Comparison of ENCODE assay signal across 26 cellular contexts in the genomic region with DNA sequence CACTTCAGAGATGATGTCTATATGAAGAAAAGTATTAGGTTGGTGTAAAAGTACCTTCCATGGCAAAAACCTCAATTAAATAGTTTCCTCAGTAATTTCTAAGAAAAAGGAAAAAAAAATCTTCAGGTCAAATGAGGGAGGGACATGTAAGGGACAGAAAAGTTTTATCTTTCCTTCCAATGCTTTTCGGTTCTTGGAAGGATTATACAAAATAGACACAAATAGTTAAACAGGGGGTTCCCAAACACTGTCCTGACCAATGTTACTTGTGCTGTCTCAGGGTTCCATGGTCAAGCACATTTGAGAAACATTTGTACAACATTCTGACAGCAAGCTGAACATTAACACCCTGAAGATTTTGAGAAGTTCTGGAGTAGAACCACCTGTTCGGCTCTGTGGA. TPM values are rescaled to one million over a fixed set of nuclear protein-coding genes. Genes with fewer than 3 reads are reported as not detected.
A peak's percentile ranks its signal among the peaks of the same experiment; 100 is the strongest.
DNase-seq lines count a peak whose midpoint lies in the region; ATAC-seq, FAIRE-seq and TF ChIP-seq lines count a peak whose summit lies in the region.
"Had no signal": no experiment of that assay in that cellular context is flagged by ENCODE, and none has a peak within 500 bp of the region (broad histone marks: within the 10 kb centered on the region; RNA-seq: fewer than 3 reads in every experiment).

No MANE protein-coding gene starts in this region.

- H4K20me1 ChIP-seq in K562 (replicated peaks; ENCODE audit: control insufficient read depth, insufficient read depth, low read length): no peaks in the 10 kb centered on the region
- H4K20me1 ChIP-seq: BLaER1 treated with 17β-estradiol and CSF1 and Interleukin-3, amounts not matched to agents 10 nM and 100 nM had no signal

- CTCF ChIA-PET in K562 (lab: Yijun Ruan, JAX; ENCODE audit: low intra/inter-chr PET ratio): no interaction called here

- TF ChIP-seq POLR2A in K562 (conservative IDR thresholded peaks at IDR 0.05): no peak

- TF ChIP-seq EP300 in K562 (IDR thresholded peaks at IDR 0.05; ENCODE audit: low read length): peak; percentile 38; the same call in 1 of the 2 replicates

- no peak overlapping the region for H3K27ac ChIP-seq in K562 (ENCODE audit: extremely low read depth, low read depth, low read length)
- H3K27ac ChIP-seq: A549; BLaER1 treated with 17β-estradiol and CSF1 and Interleukin-3, amounts not matched to agents 10 nM and 100 nM had no signal

- WGBS in K562 (ENCODE audit: insufficient coverage, low coverage, missing lambda C conversion rate): 42% methylated on average over 2 of the region's 2 CpGs

- no peaks in the 10 kb centered on the region for H3K79me2 ChIP-seq in K562 (ENCODE audit: control insufficient read depth, insufficient read depth, low read length)

- H3K9me3 ChIP-seq in K562 (replicated peaks; ENCODE audit: control insufficient read depth, insufficient read depth, low read depth, low read length): no peaks in the 10 kb centered on the region
- H3K9me3 ChIP-seq: A549; BE2C; BLaER1 treated with 17β-estradiol and CSF1 and Interleukin-3, amounts not matched to agents 10 nM and 100 nM had no signal

- peak; percentile 15 for ATAC-seq in K562
- ATAC-seq in HG02678 (IDR thresholded peaks at IDR 0.05; ENCODE audit: unreplicated experiment): no peak
- no peak for ATAC-seq in HG03378 (IDR thresholded peaks at IDR 0.05; ENCODE audit: unreplicated experiment)
- ATAC-seq: A549, GM23338, HCT116 had no signal

- in situ Hi-C loops in K562 (cut with MboI): no loop called here

- no peak overlapping the region for H3K4me3 ChIP-seq in K562
- H3K4me3 ChIP-seq: A549; BLaER1 treated with 17β-estradiol and CSF1 and Interleukin-3, amounts not matched to agents 10 nM and 100 nM; GM23338 had no signal

- DNase-seq in OCI-M1 (lab: John Stamatoyannopoulos, UW) (peak; percentile 72), K562 (ENCODE audit: extremely low read depth in 1 of 4, low spot score in 3 of 4) (peak in 1 of 4 experiments; percentile 37), superior temporal gyrus (ENCODE audit: extremely low spot score) (peak; percentile 27)
- no peak for DNase-seq in stimulated activated CD4-positive, alpha-beta T cell treated with anti-CD3 and anti-CD28 coated beads, Interleukin-4, amount 100 ng/mL, for 1 hour
- DNase-seq: 8988T; ACHN; AML-193; BE2C; CD4-positive, alpha-beta T cell; CD8-positive, alpha-beta memory T cell; DMS 273 treated with DMSO at 0.1 percent for 48 hours; DMS79 treated with DMSO at 0.1 percent for 48 hours; GF-D8; H9 had no signal

- peaks cover 0 to 17% of the 10 kb centered on the region in 2 experiments; a peak in 2 of 5 replicates for H3K4me1 ChIP-seq in K562 (replicated peaks in 1 of 2; ENCODE audit: control insufficient read depth in 2 of 2, insufficient read depth in 2 of 2, low read length in 2 of 2)
- H3K4me1 ChIP-seq: A549, BE2C had no signal

- no peak for TF ChIP-seq RAD21 in K562 (CRISPR knock-in tag; conservative IDR thresholded peaks at IDR 0.05 in 1 of 2, IDR thresholded peaks at IDR 0.05 in 1 of 2)

- FAIRE-seq in K562 (lab: Jason Lieb, UNC): peak; percentile 61
- FAIRE-seq in islet of Langerhans (lab: Jason Lieb, UNC): peak; percentile 24
- FAIRE-seq: A549, D721Med, GM12891, GM18507 had no signal

- intact Hi-C loops in K562 (cut with micrococcal nuclease): loop anchor here (2.0 to 5.0 kb wide), 5 partner anchors 37 to 707 kb away; no protein-coding TSS in a partner anchor

- peaks cover 68% of the 10 kb centered on the region for H3K36me3 ChIP-seq in K562 (ENCODE audit: control insufficient read depth, insufficient read depth, low read length)
- H3K36me3 ChIP-seq: BE2C; BLaER1 treated with 17β-estradiol and CSF1 and Interleukin-3, amounts not matched to agents 10 nM and 100 nM had no signal

- POLR2A ChIA-PET in K562 (lab: Yijun Ruan, JAX): interaction anchor here (1.0 kb wide), 1 partner anchor 21 kb away, joined by 8 read pairs; no protein-coding TSS in a partner anchor

- no peak overlapping the region for H3K9ac ChIP-seq in K562 (ENCODE audit: insufficient read depth in 1 of 2, low read depth in 2 of 2, low read length in 2 of 2)
- H3K9ac ChIP-seq: BLaER1 treated with 17β-estradiol and CSF1 and Interleukin-3, amounts not matched to agents 10 nM and 100 nM had no signal

- H3K27me3 ChIP-seq in K562 (ENCODE audit: control insufficient read depth in 2 of 2, insufficient read depth in 2 of 2, low read length in 2 of 2): no peaks in the 10 kb centered on the region
- H3K27me3 ChIP-seq: BE2C; BLaER1 treated with 17β-estradiol and CSF1 and Interleukin-3, amounts not matched to agents 10 nM and 100 nM had no signal

- TF ChIP-seq CTCF in K562 (IDR thresholded peaks at IDR 0.05 in 2 of 3, conservative IDR thresholded peaks at IDR 0.05 in 1 of 3; ENCODE audit: insufficient read depth in 2 of 3, low read depth in 1 of 3, low read length in 3 of 3): no peak

- no peak overlapping the region for H2AFZ ChIP-seq in K562 (ENCODE audit: low read depth, low read length)
- H2AFZ ChIP-seq: GM23338 had no signal

- no peaks in the 10 kb centered on the region for H3K9me1 ChIP-seq in K562 (ENCODE audit: control insufficient read depth, insufficient read depth, low read length)

- no peak overlapping the region for H3K4me2 ChIP-seq in K562 (ENCODE audit: insufficient read depth, low read length)
- H3K4me2 ChIP-seq: A549; BLaER1 treated with 17β-estradiol and CSF1 and Interleukin-3, amounts not matched to agents 10 nM and 100 nM; GM23338 had no signal

- BruUV-seq in K562 (replicated peaks; lab: Mats Ljungman, UMichigan): no TSS peak

TF ChIP-seq in K562, 482 proteins besides CTCF, POLR2A, EP300 and RAD21 (continues in another document):
- TF ChIP-seq PHB2 (IDR thresholded peaks at IDR 0.05; ENCODE audit: low read depth): no peak
- TF ChIP-seq CBFA2T3 (IDR thresholded peaks at IDR 0.05): peak; percentile 50
- peak; percentile 9; the same call in 1 of the 2 replicates for TF ChIP-seq FOXM1 (IDR thresholded peaks at IDR 0.05; ENCODE audit: low read depth)
- TF ChIP-seq FOXM1 (CRISPR knock-in tag; IDR thresholded peaks at IDR 0.05; ENCODE audit: low read depth): no peak
- no peak for TF ChIP-seq ZNF77 (CRISPR knock-in tag; IDR thresholded peaks at IDR 0.05)
- no peak for TF ChIP-seq JUNB (CRISPR knock-in tag; conservative IDR thresholded peaks at IDR 0.05)
- 0 out of 2 replicates have a peak, but pooled peaks have one; percentile 3 for TF ChIP-seq JUND (IDR thresholded peaks at IDR 0.05; ENCODE audit: borderline replicate concordance, low read depth, low read length)
- TF ChIP-seq JUND (tag; IDR thresholded peaks at IDR 0.05; ENCODE audit: borderline replicate concordance, low read depth, low read length): no peak
- no peak for TF ChIP-seq CBFA2T2 (conservative IDR thresholded peaks at IDR 0.05)
- TF ChIP-seq PTTG1 (tag; IDR thresholded peaks at IDR 0.05; ENCODE audit: low read depth): no peak
- no peak for TF ChIP-seq HNRNPH1 (optimal IDR thresholded peaks at IDR 0.05; ENCODE audit: low read depth, low read length)
- TF ChIP-seq DPF2 (IDR thresholded peaks at IDR 0.05): peak; percentile 62; the same call in 1 of the 2 replicates

RNA-seq across cellular contexts. Expression of gene ERMN, which starts 22.0 kb away (rescaled TPM):
- total RNA-seq in K562 (2011; cell fraction: chromatin; rRNA removed; ENCODE audit: low replicate concordance): 0.14 TPM in 1 of 2 replicates, not detected in the other
- total RNA-seq in K562 (2011; cell fraction: nucleolus; rRNA removed): not detected in 2 replicates
- total RNA-seq in K562 (2011; cell fraction: nucleoplasm; rRNA removed): not detected in 2 replicates
- total RNA-seq in K562 (2014; rRNA removed) (not detected in 2 replicates), K562 (2014; rRNA removed; fragmentation: Illumina TruSeq; extraction: Trizol) (0.07 and 0.10 TPM in 2 replicates), K562 (2015; rRNA removed; fragmentation: Illumina TruSeq; extraction: Trizol) (0.04 TPM in 1 of 2 replicates, not detected in the other), K562 (2021) (not detected in 2 replicates)
- polyA plus RNA-seq in K562 (2011; rRNA removed) (0.11 and 0.14 TPM in 2 replicates), K562 (2014; fragmentation: Illumina TruSeq; extraction: Trizol) (0.03 TPM in 1 of 2 replicates, not detected in the other), K562 (2014; fragmentation: Nextera tagmentation; extraction: Ambion mirVana) (under 1 TPM; 0.03 to 0.07 TPM), K562 (2014; rRNA removed) (not detected in 2 replicates)
- polyA plus RNA-seq in K562 (2011; cell fraction: cytosol; rRNA removed): not detected in 2 replicates
- polyA plus RNA-seq in K562 (2011; cell fraction: nucleus; rRNA removed): 0.08 and 0.11 TPM in 2 replicates
- 0.07 and 0.14 TPM in 2 replicates for polyA plus RNA-seq in K562 (2012)
- polyA minus RNA-seq in K562 (2011; rRNA and poly(A)+ RNA removed): not detected in 2 replicates
- polyA minus RNA-seq in K562 (2011; cell fraction: cytosol; rRNA and poly(A)+ RNA removed): not detected in 2 replicates
- polyA minus RNA-seq in K562 (2011; cell fraction: nucleus; rRNA and poly(A)+ RNA removed): not detected in 2 replicates
- total RNA-seq: G401 had no signal
- polyA plus RNA-seq: A549 had no signal

RNA-seq across cellular contexts. Expression of gene GALNT5, which starts 46.1 kb away (rescaled TPM):
- total RNA-seq in K562 (2011; cell fraction: chromatin; rRNA removed; ENCODE audit: low replicate concordance): 52.3 and 110 TPM in 2 replicates
- 48.4 and 54.3 TPM in 2 replicates for total RNA-seq in K562 (2011; cell fraction: nucleolus; rRNA removed)
- 70.4 and 94.5 TPM in 2 replicates for total RNA-seq in K562 (2011; cell fraction: nucleoplasm; rRNA removed)
- total RNA-seq in K562 (2014; rRNA removed): 40.3 and 43.5 TPM in 2 replicates
- 68.9 and 78.4 TPM in 2 replicates for total RNA-seq in K562 (2014; rRNA removed; fragmentation: Illumina TruSeq; extraction: Trizol)
- total RNA-seq in K562 (2015; rRNA removed; fragmentation: Illumina TruSeq; extraction: Trizol): 69.6 and 73.0 TPM in 2 replicates
- total RNA-seq in K562 (2021): 47.4 and 54.7 TPM in 2 replicates
- 49.8 and 58.3 TPM in 2 replicates for polyA plus RNA-seq in K562 (2011; rRNA removed)
- polyA plus RNA-seq in K562 (2011; cell fraction: cytosol; rRNA removed): 11.2 and 20.2 TPM in 2 replicates
- 48.6 and 52.6 TPM in 2 replicates for polyA plus RNA-seq in K562 (2011; cell fraction: nucleus; rRNA removed)
- 26.9 and 40.5 TPM in 2 replicates for polyA plus RNA-seq in K562 (2012)
- polyA plus RNA-seq in K562 (2014; fragmentation: Illumina TruSeq; extraction: Trizol): 56.3 and 62.6 TPM in 2 replicates
- 10 to 100 TPM; 21.6 to 44.0 TPM for polyA plus RNA-seq in K562 (2014; fragmentation: Nextera tagmentation; extraction: Ambion mirVana)
- polyA plus RNA-seq in K562 (2014; rRNA removed): 39.3 and 45.2 TPM in 2 replicates
- polyA minus RNA-seq in K562 (2011; rRNA and poly(A)+ RNA removed): 70.3 and 78.3 TPM in 2 replicates
- 25.0 and 30.6 TPM in 2 replicates for polyA minus RNA-seq in K562 (2011; cell fraction: cytosol; rRNA and poly(A)+ RNA removed)
- 52.2 and 95.1 TPM in 2 replicates for polyA minus RNA-seq in K562 (2011; cell fraction: nucleus; rRNA and poly(A)+ RNA removed)
- total RNA-seq: CD4-positive, alpha-beta T cell; CD8-positive, alpha-beta memory T cell; G401 had no signal
- polyA plus RNA-seq: CD14-positive monocyte; CD8-positive, alpha-beta memory T cell had no signal
